In genomic region chr11:128299132-128299726, GRCh38 we compare ENCODE assay signal across 9 cellular contexts.
A peak's percentile ranks its signal among the peaks of the same experiment; 100 is the strongest.
DNase-seq lines count a peak whose midpoint lies in the region; TF ChIP-seq lines count a peak whose summit lies in the region.
"Had no signal": no experiment of that assay in that cellular context is flagged by ENCODE, and none has a peak within 500 bp of the region (broad histone marks: within the 10 kb centered on the region; RNA-seq: fewer than 3 reads in every experiment).

No MANE protein-coding gene starts in this region.

- intact Hi-C loops in stomach (cut with DNase I; ENCODE audit: low total_unique reads), result no loop called here

- TF ChIP-seq EP300 in stomach (IDR thresholded peaks at IDR 0.05), result no peak

- peaks cover 9 to 31% (median 21%) of the 10 kb centered on the region in 4 donors for H3K4me1 ChIP-seq in stomach

- H3K36me3 Mint-ChIP-seq in progenitor cell of endocrine pancreas (ENCODE audit: insufficient read depth), result no peaks in the 10 kb centered on the region

- no peaks in the 10 kb centered on the region for H3K27me3 ChIP-seq in stomach

- H3K27me3 Mint-ChIP-seq in progenitor cell of endocrine pancreas, result peaks cover 6% of the 10 kb centered on the region

- peak; percentile 50 for DNase-seq in DMS79 treated with DMSO at 0.1 percent for 48 hours (lab: John Stamatoyannopoulos, UW)
- DNase-seq in DMS79 (lab: John Stamatoyannopoulos, UW), result no peak
- peak; percentile 22 for DNase-seq in NCI-H146 (lab: John Stamatoyannopoulos, UW)
- peak; percentile 69 for DNase-seq in fibroblast of the conjunctiva (ENCODE audit: low read depth)
- DNase-seq in stomach, result no peak
- DNase-seq in progenitor cell of endocrine pancreas (ENCODE audit: low spot score, unreplicated experiment), result no peak
- DNase-seq in coronary artery (ENCODE audit: low spot score), result no peak
- DNase-seq in NCI-H2107 treated with DMSO at 0.1 percent for 48 hours (lab: John Stamatoyannopoulos, UW; ENCODE audit: unreplicated experiment), result no peak

- TF ChIP-seq CTCF in stomach (IDR thresholded peaks at IDR 0.05) (no peak), progenitor cell of endocrine pancreas (IDR thresholded peaks at IDR 0.05; ENCODE audit: unreplicated experiment) (no peak), coronary artery (IDR thresholded peaks at IDR 0.05) (no peak)

- H3K9me3 ChIP-seq in stomach, result no peaks in the 10 kb centered on the region

- H3K27ac Mint-ChIP-seq in progenitor cell of endocrine pancreas, result no peak overlapping the region

- H3K36me3 ChIP-seq in stomach, result no peaks in the 10 kb centered on the region

- H3K4me3 Mint-ChIP-seq in progenitor cell of endocrine pancreas (ENCODE audit: low read depth), result no peak overlapping the region

- H3K4me3 ChIP-seq in stomach (no peak overlapping the region), coronary artery (no peak overlapping the region)

- H3K27ac ChIP-seq in stomach (peak overlapping the region in 4 of 5 donors; percentile 34 to 59 (median 44)), coronary artery (peak overlapping the region in 1 of 2 donors; percentile 45)
- H3K27ac ChIP-seq: 22Rv1 had no signal

- peaks cover 5% of the 10 kb centered on the region for H3K4me1 Mint-ChIP-seq in progenitor cell of endocrine pancreas (ENCODE audit: low read depth)

- 63 to 75% (median 68%) methylated on average over 6 of the region's 6 CpGs for WGBS in stomach, 5 donors

- H3K9me3 Mint-ChIP-seq in progenitor cell of endocrine pancreas (ENCODE audit: low read depth), result no peaks in the 10 kb centered on the region

- no peak for TF ChIP-seq POLR2A in stomach (IDR thresholded peaks at IDR 0.05)

Comparison
In these comparisons a context has a peak if more than half of its experiments do, and no peak if none do; other contexts are left out.
1. DNase-seq: peak in DMS79 treated with DMSO at 0.1 percent for 48 hours (single experiment), NCI-H146 (single experiment) and fibroblast of the conjunctiva (single experiment); none in DMS79 (single experiment), stomach (single experiment), progenitor cell of endocrine pancreas (single experiment), coronary artery (single experiment) and NCI-H2107 treated with DMSO at 0.1 percent for 48 hours (single experiment).